In genomic region chr6:27294409-27294808, GRCh38 we compare ENCODE assay signal across 18 cellular contexts. TPM values are rescaled to one million over a fixed set of nuclear protein-coding genes. Genes with fewer than 3 reads are reported as not detected.
DNase-seq lines count a peak whose midpoint lies in the region; ATAC-seq, FAIRE-seq and TF ChIP-seq lines count a peak whose summit lies in the region.
"Had no signal": no experiment of that assay in that cellular context is flagged by ENCODE, and none has a peak within 500 bp of the region (broad histone marks: within the 10 kb centered on the region; RNA-seq: fewer than 3 reads in every experiment).

No MANE protein-coding gene starts in this region.

- POLR2A ChIA-PET in K562 (lab: Yijun Ruan, JAX), result interaction anchor here (0.6 to 2.4 kb wide), 10 partner anchors 10 to 1456 kb away, joined by 3 to 13 read pairs (median 3); partner anchors contain the start of gene ZNF391

- no peak for TF ChIP-seq RAD21 in K562 (CRISPR knock-in tag; conservative IDR thresholded peaks at IDR 0.05 in 1 of 2, IDR thresholded peaks at IDR 0.05 in 1 of 2)

- H3K4me1 Mint-ChIP-seq in activated CD8-positive, alpha-beta memory T cell treated with anti-CD3 and anti-CD28 coated beads, Interleukin-2, amount 10 ng/mL, durations not matched to agents 7 days and 5 days, result peaks cover 9% of the 10 kb centered on the region
- H3K4me1 Mint-ChIP-seq in IgD-negative memory B cell, result peaks cover 0 to 5% (median 5%) of the 10 kb centered on the region in 3 donors

- TF ChIP-seq POLR2A in K562 (conservative IDR thresholded peaks at IDR 0.05), result no peak
- no peak for TF ChIP-seq POLR2A in gastrocnemius medialis (IDR thresholded peaks at IDR 0.05)
- TF ChIP-seq POLR2A in testis (IDR thresholded peaks at IDR 0.05), result no peak

- in situ Hi-C loops in K562 (cut with MboI), result no loop called here
- in situ Hi-C loops in gastrocnemius medialis (cut with MboI; ENCODE audit: low sequenced_read_pairs in 4 of 4), result no loop called here

- no peak for TF ChIP-seq EP300 in K562 (IDR thresholded peaks at IDR 0.05; ENCODE audit: low read length)

- no peaks in the 10 kb centered on the region for H3K27me3 ChIP-seq in K562 (ENCODE audit: control insufficient read depth in 2 of 2, insufficient read depth in 2 of 2, low read length in 2 of 2)
- H3K27me3 ChIP-seq in osteoblast (ENCODE audit: insufficient read depth, low read length), result peaks cover 23% of the 10 kb centered on the region
- peaks cover 72 to 96% (median 84%) of the 10 kb centered on the region in 3 donors for H3K27me3 ChIP-seq in gastrocnemius medialis
- H3K27me3 ChIP-seq in testis, result no peaks in the 10 kb centered on the region

- H3K9me3 Mint-ChIP-seq in activated CD8-positive, alpha-beta memory T cell treated with anti-CD3 and anti-CD28 coated beads, Interleukin-2, amount 10 ng/mL, durations not matched to agents 7 days and 5 days (ENCODE audit: low read depth), result peaks cover 10% of the 10 kb centered on the region
- H3K9me3 Mint-ChIP-seq in IgD-negative memory B cell, result peaks cover 13 to 38% (median 29%) of the 10 kb centered on the region in 3 donors

- H3K9ac ChIP-seq in K562 (ENCODE audit: insufficient read depth in 1 of 2, low read depth in 2 of 2, low read length in 2 of 2), result peak overlapping the region in 1 of 2 experiments; percentile 1; a peak in 1 of 4 replicates

- peak overlapping the region; percentile 91 for H3K4me2 ChIP-seq in K562 (ENCODE audit: insufficient read depth, low read length)
- H3K4me2 ChIP-seq in osteoblast (ENCODE audit: insufficient read depth, low read length), result peak overlapping the region; percentile 16

- H4K20me1 ChIP-seq in K562 (replicated peaks; ENCODE audit: control insufficient read depth, insufficient read depth, low read length), result no peaks in the 10 kb centered on the region
- no peaks in the 10 kb centered on the region for H4K20me1 ChIP-seq in osteoblast (ENCODE audit: insufficient read depth, low read length)

- H3K36me3 ChIP-seq in K562 (ENCODE audit: control insufficient read depth, insufficient read depth, low read length), result no peaks in the 10 kb centered on the region
- no peaks in the 10 kb centered on the region for H3K36me3 ChIP-seq in osteoblast (ENCODE audit: insufficient read depth, low read length)
- H3K36me3 ChIP-seq in gastrocnemius medialis, result no peaks in the 10 kb centered on the region
- H3K36me3 ChIP-seq in testis (ENCODE audit: low read depth, missing control alignments), result no peaks in the 10 kb centered on the region
- H3K36me3 ChIP-seq: uterus had no signal

- no peaks in the 10 kb centered on the region for H3K9me1 ChIP-seq in K562 (ENCODE audit: control insufficient read depth, insufficient read depth, low read length)

- 19% methylated on average over 5 of the region's 5 CpGs for WGBS in K562 (ENCODE audit: insufficient coverage, low coverage, missing lambda C conversion rate)
- 10 to 13% methylated on average over 5 of the region's 5 CpGs for WGBS in testis, 2 donors

- peaks cover 4 to 16% of the 10 kb centered on the region in 2 experiments; a peak in 3 of 5 replicates for H3K4me1 ChIP-seq in K562 (replicated peaks in 1 of 2; ENCODE audit: control insufficient read depth in 2 of 2, insufficient read depth in 2 of 2, low read length in 2 of 2)
- peaks cover 25% of the 10 kb centered on the region for H3K4me1 ChIP-seq in osteoblast (ENCODE audit: insufficient read depth, low read length)
- H3K4me1 ChIP-seq in gastrocnemius medialis, result no peaks in the 10 kb centered on the region
- no peaks in the 10 kb centered on the region for H3K4me1 ChIP-seq in testis
- H3K4me1 ChIP-seq: body of pancreas, uterus had no signal

- no peak for ATAC-seq in activated CD8-positive, alpha-beta memory T cell treated with anti-CD3 and anti-CD28 coated beads, Interleukin-2, amount 10 ng/mL, durations not matched to agents 7 days and 5 days
- ATAC-seq in K562 (no peak), gastrocnemius medialis (no peak), GM21529 (IDR thresholded peaks at IDR 0.05; ENCODE audit: unreplicated experiment) (no peak)
- ATAC-seq: body of pancreas; stimulated activated naive B cell treated with anti-CD40 and anti-IgM and Interleukin-4, amounts not matched to agents 10 μg/mL and 1 μg/mL and 100 μg/mL, for 72 hours had no signal

- H3K4me3 ChIP-seq in K562, result no peak overlapping the region
- H3K4me3 ChIP-seq in osteoblast (ENCODE audit: insufficient read depth, low read length), result no peak overlapping the region
- no peak overlapping the region for H3K4me3 ChIP-seq in gastrocnemius medialis
- H3K4me3 ChIP-seq in testis, result no peak overlapping the region
- H3K4me3 ChIP-seq: body of pancreas, skin epidermis, uterus had no signal

- no peak overlapping the region for H3K4me3 Mint-ChIP-seq in activated CD8-positive, alpha-beta memory T cell treated with anti-CD3 and anti-CD28 coated beads, Interleukin-2, amount 10 ng/mL, durations not matched to agents 7 days and 5 days
- peak overlapping the region in 1 of 4 donors; percentile 88 for H3K4me3 Mint-ChIP-seq in IgD-negative memory B cell
- H3K4me3 Mint-ChIP-seq: stimulated activated naive B cell treated with anti-CD40 and anti-IgM and Interleukin-4, amounts not matched to agents 10 μg/mL and 1 μg/mL and 100 μg/mL, for 72 hours had no signal

- H2AFZ ChIP-seq in K562 (ENCODE audit: low read depth, low read length), result peak overlapping the region; percentile 60; the same call in 1 of the 2 replicates
- no peak overlapping the region for H2AFZ ChIP-seq in osteoblast (ENCODE audit: low read length)

- peaks cover 17% of the 10 kb centered on the region for H3K36me3 Mint-ChIP-seq in activated CD8-positive, alpha-beta memory T cell treated with anti-CD3 and anti-CD28 coated beads, Interleukin-2, amount 10 ng/mL, durations not matched to agents 7 days and 5 days
- peaks cover 4% of the 10 kb centered on the region for H3K36me3 Mint-ChIP-seq in IgD-negative memory B cell

- DNase-seq in activated CD8-positive, alpha-beta memory T cell treated with anti-CD3 and anti-CD28 coated beads, Interleukin-2, amount 10 ng/mL, durations not matched to agents 7 days and 5 days, result no peak
- no peak for DNase-seq in activated CD8-positive, alpha-beta memory T cell treated with anti-CD3 and anti-CD28 coated beads for 24 hours
- DNase-seq in K562 (ENCODE audit: extremely low read depth in 1 of 4, low spot score in 3 of 4) (peak in 1 of 4 experiments; percentile 36), osteoblast (ENCODE audit: insufficient read length, low spot score, missing footprints) (no peak), gastrocnemius medialis (no peak), testis (no peak)
- DNase-seq: activated gamma-delta T cell treated with Interleukin-2 at 50 U/mL for 16 hours; body of pancreas; effector CD4-positive, alpha-beta T cell; NCI-H2107; stimulated activated naive B cell treated with anti-CD40 and anti-IgM and Interleukin-4, amounts not matched to agents 10 μg/mL and 1 μg/mL and 100 μg/mL, for 72 hours; uterus had no signal

- H3K79me2 ChIP-seq in K562 (ENCODE audit: control insufficient read depth, insufficient read depth, low read length) (no peaks in the 10 kb centered on the region), osteoblast (ENCODE audit: insufficient read depth, low read length) (no peaks in the 10 kb centered on the region)

- no TSS peak for BruUV-seq in K562 (replicated peaks; lab: Mats Ljungman, UMichigan)

- H3K27ac ChIP-seq in K562 (ENCODE audit: extremely low read depth, low read depth, low read length) (no peak overlapping the region), osteoblast (ENCODE audit: low read depth, low read length) (no peak overlapping the region), gastrocnemius medialis (no peak overlapping the region), testis (no peak overlapping the region)
- H3K27ac ChIP-seq: body of pancreas, skin epidermis, uterus, VCaP had no signal

- H3K27me3 Mint-ChIP-seq in activated CD8-positive, alpha-beta memory T cell treated with anti-CD3 and anti-CD28 coated beads, Interleukin-2, amount 10 ng/mL, durations not matched to agents 7 days and 5 days, result peaks cover 81% of the 10 kb centered on the region
- peaks cover 67% of the 10 kb centered on the region for H3K27me3 Mint-ChIP-seq in IgD-negative memory B cell

- H3K27ac Mint-ChIP-seq in activated CD8-positive, alpha-beta memory T cell treated with anti-CD3 and anti-CD28 coated beads, Interleukin-2, amount 10 ng/mL, durations not matched to agents 7 days and 5 days, result peak overlapping the region; percentile 9
- H3K27ac Mint-ChIP-seq in IgD-negative memory B cell, result peak overlapping the region in 2 of 3 donors; percentile 77 to 95
- H3K27ac Mint-ChIP-seq: stimulated activated naive B cell treated with anti-CD40 and anti-IgM and Interleukin-4, amounts not matched to agents 10 μg/mL and 1 μg/mL and 100 μg/mL, for 72 hours had no signal

- CTCF ChIA-PET in activated CD8-positive, alpha-beta memory T cell treated with anti-CD3 and anti-CD28 coated beads, Interleukin-2, amount 10 ng/mL, durations not matched to agents 7 days and 5 days (lab: Charles Lee), result no interaction called here
- CTCF ChIA-PET in K562 (lab: Yijun Ruan, JAX; ENCODE audit: low intra/inter-chr PET ratio), result no interaction called here

- TF ChIP-seq CTCF in K562 (IDR thresholded peaks at IDR 0.05 in 2 of 3, conservative IDR thresholded peaks at IDR 0.05 in 1 of 3; ENCODE audit: insufficient read depth in 2 of 3, low read depth in 1 of 3, low read length in 3 of 3) (no peak), osteoblast (IDR thresholded peaks at IDR 0.05; ENCODE audit: extremely low read depth, low read depth, low read length) (no peak), gastrocnemius medialis (IDR thresholded peaks at IDR 0.05 in 4 of 5, conservative IDR thresholded peaks at IDR 0.05 in 1 of 5) (no peak), testis (IDR thresholded peaks at IDR 0.05) (no peak)

- no peaks in the 10 kb centered on the region for H3K9me3 ChIP-seq in K562 (replicated peaks; ENCODE audit: control insufficient read depth, insufficient read depth, low read depth, low read length)
- no peaks in the 10 kb centered on the region for H3K9me3 ChIP-seq in osteoblast (ENCODE audit: low read depth, low read length)
- H3K9me3 ChIP-seq in gastrocnemius medialis, result peaks cover 0 to 5% (median 0%) of the 10 kb centered on the region in 3 donors
- H3K9me3 ChIP-seq in testis, result no peaks in the 10 kb centered on the region
- H3K9me3 ChIP-seq: body of pancreas, uterus had no signal

- intact Hi-C loops in K562 (cut with micrococcal nuclease) (loop anchor here (2.0 to 10.0 kb wide), 5 partner anchors 14 to 390 kb away; partner anchors contain the start of gene ZNF184), gastrocnemius medialis (cut with DNase I; ENCODE audit: low total_unique reads) (no loop called here), testis (cut with DNase I; ENCODE audit: low total_unique reads) (no loop called here)

- no peak for FAIRE-seq in K562 (lab: Jason Lieb, UNC)
- FAIRE-seq: D721Med had no signal

RNA-seq across cellular contexts. Expression of gene POM121L2, which starts 17.7 kb away (rescaled TPM):
- not detected for total RNA-seq in activated CD8-positive, alpha-beta memory T cell treated with anti-CD3 and anti-CD28 coated beads, Interleukin-2, amount 10 ng/mL, durations not matched to agents 7 days and 5 days
- polyA plus RNA-seq in IgD-negative memory B cell (not detected), K562 (2011; rRNA removed) (not detected in 2 replicates), K562 (2014; fragmentation: Illumina TruSeq; extraction: Trizol) (not detected in 2 replicates), K562 (2014; fragmentation: Nextera tagmentation; extraction: Ambion mirVana) (under 1 TPM; 0.23 to 0.45 TPM), K562 (2014; rRNA removed) (not detected in 2 replicates), testis (ENCODE audit: insufficient read depth, low read depth, low replicate concordance) (18.4 TPM)
- not detected in 2 replicates for total RNA-seq in K562 (2011; cell fraction: chromatin; rRNA removed; ENCODE audit: low replicate concordance)
- not detected in 2 replicates for total RNA-seq in K562 (2011; cell fraction: nucleolus; rRNA removed)
- total RNA-seq in K562 (2011; cell fraction: nucleoplasm; rRNA removed), result not detected in 2 replicates
- total RNA-seq in K562 (2014; rRNA removed) (not detected in 2 replicates), K562 (2014; rRNA removed; fragmentation: Illumina TruSeq; extraction: Trizol) (not detected in 2 replicates), K562 (2015; rRNA removed; fragmentation: Illumina TruSeq; extraction: Trizol) (not detected in 2 replicates), K562 (2021) (not detected in 2 replicates), osteoblast (under 0.01 TPM in 1 of 2 replicates, not detected in the other), gastrocnemius medialis (not detected), testis (1 to 10 TPM; 4.2 to 5.1 TPM)
- polyA plus RNA-seq in K562 (2011; cell fraction: cytosol; rRNA removed), result not detected in 2 replicates
- not detected in 2 replicates for polyA plus RNA-seq in K562 (2011; cell fraction: nucleus; rRNA removed)
- polyA plus RNA-seq in K562 (2012), result 0.22 and 0.40 TPM in 2 replicates
- not detected in 2 replicates for polyA minus RNA-seq in K562 (2011; rRNA and poly(A)+ RNA removed)
- not detected in 2 replicates for polyA minus RNA-seq in K562 (2011; cell fraction: cytosol; rRNA and poly(A)+ RNA removed)
- not detected in 2 replicates for polyA minus RNA-seq in K562 (2011; cell fraction: nucleus; rRNA and poly(A)+ RNA removed)
- total RNA-seq: activated CD8-positive, alpha-beta memory T cell treated with anti-CD3 and anti-CD28 coated beads for 36 hours; body of pancreas; uterus had no signal

RNA-seq across cellular contexts. Expression of gene PRSS16, which starts 46.9 kb away (rescaled TPM):
- under 1 TPM; 0.33 to 0.82 TPM for total RNA-seq in activated CD8-positive, alpha-beta memory T cell treated with anti-CD3 and anti-CD28 coated beads, Interleukin-2, amount 10 ng/mL, durations not matched to agents 7 days and 5 days
- polyA plus RNA-seq in IgD-negative memory B cell (3.2 TPM), K562 (2011; rRNA removed) (19.3 and 29.6 TPM in 2 replicates), K562 (2014; fragmentation: Illumina TruSeq; extraction: Trizol) (13.1 and 17.4 TPM in 2 replicates), K562 (2014; fragmentation: Nextera tagmentation; extraction: Ambion mirVana) (10 to 100 TPM; 12.0 to 13.5 TPM), K562 (2014; rRNA removed) (21.3 and 21.8 TPM in 2 replicates), testis (ENCODE audit: insufficient read depth, low read depth, low replicate concordance) (4.5 TPM)
- total RNA-seq in K562 (2011; cell fraction: chromatin; rRNA removed; ENCODE audit: low replicate concordance), result 14.9 and 15.6 TPM in 2 replicates
- 14.3 and 15.8 TPM in 2 replicates for total RNA-seq in K562 (2011; cell fraction: nucleolus; rRNA removed)
- total RNA-seq in K562 (2011; cell fraction: nucleoplasm; rRNA removed), result 19.4 and 34.7 TPM in 2 replicates
- total RNA-seq in K562 (2014; rRNA removed) (4.9 and 7.5 TPM in 2 replicates), K562 (2014; rRNA removed; fragmentation: Illumina TruSeq; extraction: Trizol) (2.8 and 4.5 TPM in 2 replicates), K562 (2015; rRNA removed; fragmentation: Illumina TruSeq; extraction: Trizol) (4.6 and 5.7 TPM in 2 replicates), K562 (2021) (12.1 and 12.7 TPM in 2 replicates), osteoblast (not detected in 2 replicates), gastrocnemius medialis (not detected), testis (1 to 10 TPM; 7.9 to 8.6 TPM)
- polyA plus RNA-seq in K562 (2011; cell fraction: cytosol; rRNA removed), result 32.3 and 43.3 TPM in 2 replicates
- 50.1 and 60.0 TPM in 2 replicates for polyA plus RNA-seq in K562 (2011; cell fraction: nucleus; rRNA removed)
- 15.6 and 44.4 TPM in 2 replicates for polyA plus RNA-seq in K562 (2012)
- polyA minus RNA-seq in K562 (2011; rRNA and poly(A)+ RNA removed), result 9.2 and 12.7 TPM in 2 replicates
- 5.9 and 6.6 TPM in 2 replicates for polyA minus RNA-seq in K562 (2011; cell fraction: cytosol; rRNA and poly(A)+ RNA removed)
- 9.0 and 19.1 TPM in 2 replicates for polyA minus RNA-seq in K562 (2011; cell fraction: nucleus; rRNA and poly(A)+ RNA removed)
